In genomic region chr16:61228371-61228770, GRCh38 we compare ENCODE assay signal across 34 cellular contexts.
DNase-seq lines count a peak whose midpoint lies in the region; ATAC-seq, FAIRE-seq and TF ChIP-seq lines count a peak whose summit lies in the region.
"Had no signal": no experiment of that assay in that cellular context is flagged by ENCODE, and none has a peak within 500 bp of the region (broad histone marks: within the 10 kb centered on the region; RNA-seq: fewer than 3 reads in every experiment).

No MANE protein-coding gene starts in this region.

- no peaks in the 10 kb centered on the region for H3K79me1 ChIP-seq in IMR-90 (ENCODE audit: low read depth in 1 of 2, low read length in 2 of 2)

- intact Hi-C loops in HepG2 (cut with micrococcal nuclease; ENCODE audit: unreplicated experiment), result no loop called here
- intact Hi-C loops in right lobe of liver (cut with DNase I), result no loop called here
- intact Hi-C loops in IMR-90 (cut with micrococcal nuclease), result no loop called here
- intact Hi-C loops in K562 (cut with micrococcal nuclease), result no loop called here
- intact Hi-C loops in spleen (cut with DNase I; ENCODE audit: low total_unique reads), result no loop called here
- intact Hi-C loops in upper lobe of right lung (cut with DNase I), result no loop called here

- CTCF ChIA-PET in HepG2 (lab: Yijun Ruan, JAX; ENCODE audit: low intra/inter-chr PET ratio, low total read pairs) (no interaction called here), A549 (lab: Yijun Ruan, JAX) (interaction anchor here (0.7 kb wide), 1 partner anchor 170 kb away, joined by 3 read pairs; no protein-coding TSS in a partner anchor), IMR-90 (lab: Yijun Ruan, JAX) (interaction anchor here (0.6 kb wide), 1 partner anchor 378 kb away, joined by 4 read pairs; no protein-coding TSS in a partner anchor), K562 (lab: Yijun Ruan, JAX; ENCODE audit: low intra/inter-chr PET ratio) (no interaction called here)

- H3K9me1 ChIP-seq in IMR-90 (ENCODE audit: insufficient read depth, low read length) (no peaks in the 10 kb centered on the region), K562 (ENCODE audit: control insufficient read depth, insufficient read depth, low read length) (no peaks in the 10 kb centered on the region)

- POLR2A ChIA-PET in HepG2 (lab: Yijun Ruan, JAX) (no interaction called here), A549 (lab: Yijun Ruan, JAX) (no interaction called here), IMR-90 (lab: Charles Lee; ENCODE audit: unreplicated experiment) (no interaction called here), K562 (lab: Yijun Ruan, JAX) (no interaction called here)

- TF ChIP-seq CTCF in HepG2 (CRISPR knock-in tag; IDR thresholded peaks at IDR 0.05), result no peak
- TF ChIP-seq CTCF in right lobe of liver (IDR thresholded peaks at IDR 0.05), result no peak
- no peak for TF ChIP-seq CTCF in A549 (IDR thresholded peaks at IDR 0.05)
- TF ChIP-seq CTCF in IMR-90 (conservative IDR thresholded peaks at IDR 0.05; ENCODE audit: low read depth, low read length), result no peak
- TF ChIP-seq CTCF in K562 (IDR thresholded peaks at IDR 0.05 in 2 of 3, conservative IDR thresholded peaks at IDR 0.05 in 1 of 3; ENCODE audit: insufficient read depth in 2 of 3, low read depth in 1 of 3, low read length in 3 of 3), result no peak
- TF ChIP-seq CTCF in spleen (IDR thresholded peaks at IDR 0.05 in 8 of 11, conservative IDR thresholded peaks at IDR 0.05 in 3 of 11), result no peak
- no peak for TF ChIP-seq CTCF in upper lobe of right lung (IDR thresholded peaks at IDR 0.05)

- H2AFZ ChIP-seq in HepG2 (ENCODE audit: low read length) (no peak overlapping the region), IMR-90 (replicated peaks; ENCODE audit: low read length, poor library complexity) (no peak overlapping the region), K562 (ENCODE audit: low read depth, low read length) (no peak overlapping the region)

- no peak overlapping the region for H3K18ac ChIP-seq in IMR-90 (ENCODE audit: low read depth, low read length)

- H4K20me1 ChIP-seq in HepG2 (ENCODE audit: insufficient read depth, low read length), result no peaks in the 10 kb centered on the region
- no peaks in the 10 kb centered on the region for H4K20me1 ChIP-seq in IMR-90 (ENCODE audit: insufficient read depth, low read length)
- no peaks in the 10 kb centered on the region for H4K20me1 ChIP-seq in K562 (replicated peaks; ENCODE audit: control insufficient read depth, insufficient read depth, low read length)
- H4K20me1 ChIP-seq: BLaER1; BLaER1 treated with 17β-estradiol and CSF1 and Interleukin-3, amounts not matched to agents 10 nM and 100 nM had no signal

- H3K27ac ChIP-seq in HepG2 (ENCODE audit: extremely low read length, insufficient read depth, low read length) (no peak overlapping the region), right lobe of liver (no peak overlapping the region), A549 (no peak overlapping the region), IMR-90 (ENCODE audit: insufficient read depth, low read length) (no peak overlapping the region), K562 (ENCODE audit: extremely low read depth, low read depth, low read length) (no peak overlapping the region), spleen (no peak overlapping the region), upper lobe of right lung (no peak overlapping the region)
- H3K27ac ChIP-seq: 22Rv1; BLaER1; BLaER1 treated with 17β-estradiol and CSF1 and Interleukin-3, amounts not matched to agents 10 nM and 100 nM; C4-2B had no signal

- H3K14ac ChIP-seq in IMR-90 (replicated peaks; ENCODE audit: low read depth, low read length), result no peak overlapping the region

- H2AK9ac ChIP-seq in IMR-90 (replicated peaks; ENCODE audit: low read depth, low read length, poor library complexity), result no peak overlapping the region

- no peak overlapping the region for H2BK15ac ChIP-seq in IMR-90 (ENCODE audit: low read depth, low read length)

- H2BK5ac ChIP-seq in IMR-90 (ENCODE audit: low read depth, low read length, poor library complexity, severe bottlenecking), result no peak overlapping the region

- H2BK20ac ChIP-seq in IMR-90 (ENCODE audit: low read depth, low read length), result no peak overlapping the region

- no peak overlapping the region for H3K4ac ChIP-seq in IMR-90 (ENCODE audit: low read depth, low read length)

- no peak overlapping the region for H4K5ac ChIP-seq in IMR-90 (ENCODE audit: low read depth, low read length)

- BruUV-seq in HepG2 (replicated peaks; lab: Mats Ljungman, UMichigan), result no TSS peak
- no TSS peak for BruUV-seq in IMR-90 (replicated peaks; lab: Mats Ljungman, UMichigan)
- no TSS peak for BruUV-seq in K562 (replicated peaks; lab: Mats Ljungman, UMichigan)

- no peak overlapping the region for H3K4me3 ChIP-seq in HepG2 (replicated peaks in 1 of 3; ENCODE audit: insufficient read depth in 1 of 3, low read depth in 2 of 3, low read length in 3 of 3)
- no peak overlapping the region for H3K4me3 ChIP-seq in right lobe of liver
- H3K4me3 ChIP-seq in A549, result no peak overlapping the region
- no peak overlapping the region for H3K4me3 ChIP-seq in IMR-90 (ENCODE audit: insufficient read depth, low read depth, low read length)
- H3K4me3 ChIP-seq in K562, result no peak overlapping the region
- H3K4me3 ChIP-seq in spleen, result no peak overlapping the region
- no peak overlapping the region for H3K4me3 ChIP-seq in upper lobe of right lung
- H3K4me3 ChIP-seq: BLaER1; BLaER1 treated with 17β-estradiol and CSF1 and Interleukin-3, amounts not matched to agents 10 nM and 100 nM had no signal

- DNase-seq in HepG2 (ENCODE audit: low spot score), result no peak
- DNase-seq in right lobe of liver, result no peak
- DNase-seq in A549 (ENCODE audit: low read depth in 1 of 2, low spot score in 1 of 2), result no peak
- DNase-seq in IMR-90, result no peak
- no peak for DNase-seq in K562 (ENCODE audit: extremely low read depth in 1 of 4, low spot score in 3 of 4)
- DNase-seq in spleen, result no peak
- no peak for DNase-seq in upper lobe of right lung
- DNase-seq: 8988T; ACHN; AML-193; BE2C; C1 segment of cervical spinal cord; Caco-2; Calu3; CD4-positive, alpha-beta memory T cell; CD4-positive, alpha-beta T cell; CD4-positive, CD25-positive, alpha-beta regulatory T cell; CD8-positive, alpha-beta memory T cell; CD8-positive, alpha-beta T cell; COR-L47; DMS 273 treated with DMSO at 0.1 percent for 48 hours; DMS153; DMS53; DMS79; DMS79 treated with DMSO at 0.1 percent for 48 hours; DND-41; EL had no signal

- H3K4me2 ChIP-seq in HepG2 (ENCODE audit: low read depth, low read length) (no peak overlapping the region), A549 (no peak overlapping the region), IMR-90 (ENCODE audit: low read depth, low read length) (no peak overlapping the region), K562 (ENCODE audit: insufficient read depth, low read length) (no peak overlapping the region)
- H3K4me2 ChIP-seq: BLaER1; BLaER1 treated with 17β-estradiol and CSF1 and Interleukin-3, amounts not matched to agents 10 nM and 100 nM had no signal

- dilution Hi-C loops in IMR-90 (cut with HindIII; ENCODE audit: low sequenced_read_pairs, unreplicated experiment), result no loop called here

- H4K91ac ChIP-seq in IMR-90 (ENCODE audit: insufficient read depth, low read depth, low read length), result no peak overlapping the region

- no peaks in the 10 kb centered on the region for H3K4me1 ChIP-seq in HepG2 (ENCODE audit: insufficient read depth, low read length)
- no peaks in the 10 kb centered on the region for H3K4me1 ChIP-seq in right lobe of liver
- no peaks in the 10 kb centered on the region for H3K4me1 ChIP-seq in A549
- no peaks in the 10 kb centered on the region for H3K4me1 ChIP-seq in IMR-90 (ENCODE audit: control insufficient read depth, insufficient read depth, low read length)
- no peaks in the 10 kb centered on the region for H3K4me1 ChIP-seq in K562 (replicated peaks in 1 of 2; ENCODE audit: control insufficient read depth in 2 of 2, insufficient read depth in 2 of 2, low read length in 2 of 2)
- H3K4me1 ChIP-seq in spleen, result no peaks in the 10 kb centered on the region
- H3K4me1 ChIP-seq in upper lobe of right lung, result no peaks in the 10 kb centered on the region
- H3K4me1 ChIP-seq: BE2C; BLaER1; BLaER1 treated with 17β-estradiol and CSF1 and Interleukin-3, amounts not matched to agents 10 nM and 100 nM; Caco-2 had no signal

- H3K56ac ChIP-seq in IMR-90 (ENCODE audit: extremely low read depth, insufficient read depth, low read length), result no peak overlapping the region

- no peak for TF ChIP-seq EP300 in HepG2 (IDR thresholded peaks at IDR 0.05; ENCODE audit: low read depth in 2 of 2, low read length in 2 of 2)
- no peak for TF ChIP-seq EP300 in HepG2 (CRISPR knock-in tag; IDR thresholded peaks at IDR 0.05; ENCODE audit: borderline replicate concordance)
- TF ChIP-seq EP300 in A549 (IDR thresholded peaks at IDR 0.05), result no peak
- no peak for TF ChIP-seq EP300 in K562 (IDR thresholded peaks at IDR 0.05; ENCODE audit: low read length)

- FAIRE-seq in HepG2 (lab: Jason Lieb, UNC) (no peak), A549 (lab: Jason Lieb, UNC) (no peak), K562 (lab: Jason Lieb, UNC) (no peak)
- FAIRE-seq: A204.1, D721Med had no signal

- in situ Hi-C loops in HepG2 (cut with HindIII; ENCODE audit: extremely low pct_ligation_motif_present, low pct_unique_long_range_greater_than_20kb), result no loop called here
- in situ Hi-C loops in IMR-90 (cut with MboI; ENCODE audit: low sequenced_read_pairs), result no loop called here
- in situ Hi-C loops in K562 (cut with MboI), result no loop called here

- no peak overlapping the region for H4K8ac ChIP-seq in IMR-90 (ENCODE audit: low read depth in 2 of 2, low read length in 2 of 2)

- WGBS in HepG2 (ENCODE audit: low lambda C conversion rate), result 3% methylated on average over 1 of the region's 1 CpG
- 74% methylated on average over 1 of the region's 1 CpG for WGBS in right lobe of liver (ENCODE audit: insufficient coverage, low coverage, low lambda C conversion rate, missing lambda C conversion rate)
- 0% methylated on average over 1 of the region's 1 CpG for WGBS in A549 (ENCODE audit: missing lambda C conversion rate)
- no CpG with 5 or more reads among the region's 1 CpG for WGBS in IMR-90 (ENCODE audit: extremely low coverage in 2 of 2, insufficient read length in 1 of 2), 2 experiments
- WGBS in K562 (ENCODE audit: insufficient coverage, low coverage, missing lambda C conversion rate), result 0% methylated on average over 1 of the region's 1 CpG
- WGBS in spleen, 5 donors, result 84 to 92% (median 87%) methylated on average over 1 of the region's 1 CpG

- H3K36me3 ChIP-seq in HepG2 (replicated peaks in 1 of 2; ENCODE audit: control insufficient read depth in 1 of 2, insufficient read depth in 2 of 2, low read length in 2 of 2), result no peaks in the 10 kb centered on the region
- H3K36me3 ChIP-seq in right lobe of liver, result no peaks in the 10 kb centered on the region
- H3K36me3 ChIP-seq in IMR-90 (ENCODE audit: control insufficient read depth, insufficient read depth, low read length), result no peaks in the 10 kb centered on the region
- H3K36me3 ChIP-seq in K562 (ENCODE audit: control insufficient read depth, insufficient read depth, low read length), result no peaks in the 10 kb centered on the region
- no peaks in the 10 kb centered on the region for H3K36me3 ChIP-seq in spleen
- H3K36me3 ChIP-seq in upper lobe of right lung, result no peaks in the 10 kb centered on the region
- H3K36me3 ChIP-seq: BE2C; BLaER1; BLaER1 treated with 17β-estradiol and CSF1 and Interleukin-3, amounts not matched to agents 10 nM and 100 nM had no signal

- TF ChIP-seq POLR2A in HepG2 (IDR thresholded peaks at IDR 0.05; ENCODE audit: insufficient read depth in 1 of 2, low read depth in 2 of 2, low read length in 2 of 2) (no peak), right lobe of liver (IDR thresholded peaks at IDR 0.05) (no peak), A549 (IDR thresholded peaks at IDR 0.05; ENCODE audit: low read length) (no peak), IMR-90 (IDR thresholded peaks at IDR 0.05; ENCODE audit: low read depth, low read length) (no peak), K562 (conservative IDR thresholded peaks at IDR 0.05) (no peak), spleen (IDR thresholded peaks at IDR 0.05) (no peak)

- no peak for ATAC-seq in HepG2
- no peak for ATAC-seq in right lobe of liver
- no peak for ATAC-seq in A549
- ATAC-seq in IMR-90 (ENCODE audit: low read depth), result no peak
- no peak for ATAC-seq in K562
- ATAC-seq in upper lobe of right lung, result no peak
- no peak for ATAC-seq in HG03378 (IDR thresholded peaks at IDR 0.05; ENCODE audit: unreplicated experiment)
- ATAC-seq: CD8-positive, alpha-beta T cell had no signal

- no peak overlapping the region for H3K23ac ChIP-seq in IMR-90 (ENCODE audit: low read depth, low read length)

- H3K9me3 ChIP-seq in HepG2 (ENCODE audit: low read length) (no peaks in the 10 kb centered on the region; the same call in 1 of the 2 replicates), right lobe of liver (no peaks in the 10 kb centered on the region), A549 (no peaks in the 10 kb centered on the region), IMR-90 (ENCODE audit: control insufficient read depth, insufficient read depth, low read length) (peaks cover 8% of the 10 kb centered on the region), K562 (replicated peaks; ENCODE audit: control insufficient read depth, insufficient read depth, low read depth, low read length) (no peaks in the 10 kb centered on the region), spleen (no peaks in the 10 kb centered on the region), upper lobe of right lung (no peaks in the 10 kb centered on the region)
- H3K9me3 ChIP-seq: BE2C; BLaER1; BLaER1 treated with 17β-estradiol and CSF1 and Interleukin-3, amounts not matched to agents 10 nM and 100 nM; Caco-2 had no signal

- no peak for TF ChIP-seq RAD21 in HepG2 (CRISPR knock-in tag; IDR thresholded peaks at IDR 0.05)
- TF ChIP-seq RAD21 in A549 (conservative IDR thresholded peaks at IDR 0.05 in 1 of 2, IDR thresholded peaks at IDR 0.05 in 1 of 2), result no peak
- no peak for TF ChIP-seq RAD21 in IMR-90 (IDR thresholded peaks at IDR 0.05; ENCODE audit: low read length)
- no peak for TF ChIP-seq RAD21 in K562 (CRISPR knock-in tag; conservative IDR thresholded peaks at IDR 0.05 in 1 of 2, IDR thresholded peaks at IDR 0.05 in 1 of 2)

- no peak overlapping the region for H2AK5ac ChIP-seq in IMR-90 (ENCODE audit: low read depth, low read length)

- H3K79me2 ChIP-seq in HepG2 (ENCODE audit: insufficient read depth, low read length) (no peaks in the 10 kb centered on the region), K562 (ENCODE audit: control insufficient read depth, insufficient read depth, low read length) (no peaks in the 10 kb centered on the region)

- H3K27me3 ChIP-seq in HepG2 (ENCODE audit: control insufficient read depth in 1 of 2, insufficient read depth in 2 of 2, low read length in 2 of 2) (no peaks in the 10 kb centered on the region), right lobe of liver (no peaks in the 10 kb centered on the region), IMR-90 (ENCODE audit: control insufficient read depth, insufficient read depth, low read length) (no peaks in the 10 kb centered on the region), K562 (ENCODE audit: control insufficient read depth in 2 of 2, insufficient read depth in 2 of 2, low read length in 2 of 2) (no peaks in the 10 kb centered on the region), spleen (replicated peaks in 1 of 7) (no peaks in the 10 kb centered on the region), upper lobe of right lung (no peaks in the 10 kb centered on the region)
- H3K27me3 ChIP-seq: BE2C; BLaER1; BLaER1 treated with 17β-estradiol and CSF1 and Interleukin-3, amounts not matched to agents 10 nM and 100 nM had no signal

- H2BK120ac ChIP-seq in IMR-90 (ENCODE audit: low read depth, low read length), result no peak overlapping the region

- H3K9ac ChIP-seq in HepG2 (ENCODE audit: insufficient read depth, low read depth, low read length), result no peak overlapping the region
- no peak overlapping the region for H3K9ac ChIP-seq in IMR-90 (ENCODE audit: low read depth, low read length)
- H3K9ac ChIP-seq in K562 (ENCODE audit: insufficient read depth in 1 of 2, low read depth in 2 of 2, low read length in 2 of 2), result no peak overlapping the region
- H3K9ac ChIP-seq: BLaER1; BLaER1 treated with 17β-estradiol and CSF1 and Interleukin-3, amounts not matched to agents 10 nM and 100 nM had no signal

Comparison
In these comparisons a context has a peak if more than half of its experiments do, and no peak if none do; other contexts are left out.
1. CTCF ChIA-PET loops: an anchor here in A549 (0.7 kb wide) and IMR-90 (0.6 kb wide); none called in HepG2 and K562.
2. Of the 241 proteins assayed by ChIP-seq in both HepG2 and K562: peak only in HepG2: MAFF; only in K562: none; in both: MAFK; in neither: 239.